Comparison of ENCODE assay signal across 1 cellular context in genomic region chr2:28619213-28620196, GRCh38.
TF ChIP-seq lines count a peak whose summit lies in the region.

No MANE protein-coding gene starts in this region.

TF ChIP-seq in WTC11, 78 proteins besides CTCF, POLR2A, EP300 and RAD21 (continued from another document):
- no peak for TF ChIP-seq ZBTB43 (CRISPR knock-in tag; IDR thresholded peaks at IDR 0.05)
